21 cellular contexts compared by ENCODE assay signal in genomic region chr5:159953609-159954008, GRCh38. TPM values are rescaled to one million over a fixed set of nuclear protein-coding genes. Genes with fewer than 3 reads are reported as not detected.
DNase-seq lines count a peak whose midpoint lies in the region; ATAC-seq, FAIRE-seq and TF ChIP-seq lines count a peak whose summit lies in the region.
"Had no signal": no experiment of that assay in that cellular context is flagged by ENCODE, and none has a peak within 500 bp of the region (broad histone marks: within the 10 kb centered on the region; RNA-seq: fewer than 3 reads in every experiment).

No MANE protein-coding gene starts in this region.

- no CpG with 5 or more reads among the region's 3 CpGs for WGBS in IMR-90 (ENCODE audit: extremely low coverage in 2 of 2, insufficient read length in 1 of 2), 2 experiments
- WGBS in mesendoderm (ENCODE audit: extremely low coverage, insufficient coverage, low lambda C conversion rate), result no CpG with 5 or more reads among the region's 3 CpGs

- H3K4me2 ChIP-seq in IMR-90 (ENCODE audit: low read depth, low read length), result no peak overlapping the region
- H3K4me2 ChIP-seq in mesendoderm (ENCODE audit: low read length), result no peak overlapping the region
- no peak overlapping the region for H3K4me2 ChIP-seq in neural progenitor cell
- H3K4me2 ChIP-seq: BLaER1 treated with 17β-estradiol and CSF1 and Interleukin-3, amounts not matched to agents 10 nM and 100 nM had no signal

- dilution Hi-C loops in IMR-90 (cut with HindIII; ENCODE audit: low sequenced_read_pairs, unreplicated experiment), result no loop called here

- intact Hi-C loops in IMR-90 (cut with micrococcal nuclease), result no loop called here

- H4K8ac ChIP-seq in IMR-90 (ENCODE audit: low read depth in 2 of 2, low read length in 2 of 2) (no peak overlapping the region), mesendoderm (ENCODE audit: low read depth, low read length) (no peak overlapping the region)

- H4K5ac ChIP-seq in IMR-90 (ENCODE audit: low read depth, low read length), result no peak overlapping the region
- H4K5ac ChIP-seq in mesendoderm (ENCODE audit: low read length), result no peak overlapping the region

- H3K9ac ChIP-seq in IMR-90 (ENCODE audit: low read depth, low read length) (no peak overlapping the region), mesendoderm (ENCODE audit: low read length) (no peak overlapping the region), neural progenitor cell (no peak overlapping the region)
- H3K9ac ChIP-seq: BLaER1 treated with 17β-estradiol and CSF1 and Interleukin-3, amounts not matched to agents 10 nM and 100 nM had no signal

- no peak overlapping the region for H2BK5ac ChIP-seq in IMR-90 (ENCODE audit: low read depth, low read length, poor library complexity, severe bottlenecking)
- H2BK5ac ChIP-seq in mesendoderm (ENCODE audit: low read length), result no peak overlapping the region

- no peaks in the 10 kb centered on the region for H4K20me1 ChIP-seq in IMR-90 (ENCODE audit: insufficient read depth, low read length)
- H4K20me1 ChIP-seq in neural progenitor cell (ENCODE audit: low read depth), result no peaks in the 10 kb centered on the region
- H4K20me1 ChIP-seq: BLaER1 treated with 17β-estradiol and CSF1 and Interleukin-3, amounts not matched to agents 10 nM and 100 nM had no signal

- H2BK15ac ChIP-seq in IMR-90 (ENCODE audit: low read depth, low read length) (no peak overlapping the region; the same call in 2 of the 3 replicates), mesendoderm (replicated peaks; ENCODE audit: low read depth) (no peak overlapping the region)

- in situ Hi-C loops in IMR-90 (cut with MboI; ENCODE audit: low sequenced_read_pairs), result loop anchor here (25.0 kb wide), 1 partner anchor 791 kb away; no protein-coding TSS in a partner anchor

- H3K4ac ChIP-seq in IMR-90 (ENCODE audit: low read depth, low read length), result 0 out of 2 replicates have a peak overlapping the region, but pooled peaks have one; percentile 23
- no peak overlapping the region for H3K4ac ChIP-seq in mesendoderm (ENCODE audit: low read depth, low read length)

- H3K23ac ChIP-seq in IMR-90 (ENCODE audit: low read depth, low read length) (no peak overlapping the region), mesendoderm (ENCODE audit: low read length) (no peak overlapping the region)

- ATAC-seq in IMR-90 (ENCODE audit: low read depth) (no peak), GM18517 (IDR thresholded peaks at IDR 0.05; ENCODE audit: unreplicated experiment) (no peak)
- ATAC-seq: CD8-positive, alpha-beta T cell had no signal

- H3K36me3 Mint-ChIP-seq in neural progenitor cell, result no peaks in the 10 kb centered on the region
- H3K36me3 Mint-ChIP-seq: CD8-positive, alpha-beta T cell had no signal

- H3K9me3 ChIP-seq in IMR-90 (ENCODE audit: control insufficient read depth, insufficient read depth, low read length), result no peaks in the 10 kb centered on the region
- no peaks in the 10 kb centered on the region for H3K9me3 ChIP-seq in neural progenitor cell (ENCODE audit: low read depth)
- H3K9me3 ChIP-seq: BLaER1 treated with 17β-estradiol and CSF1 and Interleukin-3, amounts not matched to agents 10 nM and 100 nM; Caco-2 had no signal

- peaks cover 4% of the 10 kb centered on the region for H3K27me3 Mint-ChIP-seq in neural progenitor cell (ENCODE audit: insufficient read depth, low read depth)

- H3K27ac ChIP-seq in IMR-90 (ENCODE audit: insufficient read depth, low read length), result no peak overlapping the region
- H3K27ac ChIP-seq in mesendoderm (ENCODE audit: low read depth, low read length), result no peak overlapping the region
- H3K27ac ChIP-seq in neural progenitor cell, result no peak overlapping the region
- H3K27ac ChIP-seq: BLaER1 treated with 17β-estradiol and CSF1 and Interleukin-3, amounts not matched to agents 10 nM and 100 nM; C4-2B had no signal

- H3K18ac ChIP-seq in IMR-90 (ENCODE audit: low read depth, low read length) (no peak overlapping the region), mesendoderm (ENCODE audit: low read length) (no peak overlapping the region)

- POLR2A ChIA-PET in IMR-90 (lab: Charles Lee; ENCODE audit: unreplicated experiment), result no interaction called here

- H2AK9ac ChIP-seq in IMR-90 (replicated peaks; ENCODE audit: low read depth, low read length, poor library complexity), result no peak overlapping the region

- DNase-seq in IMR-90, result no peak
- peak; percentile 63 for DNase-seq in mesendoderm
- DNase-seq in neural progenitor cell (ENCODE audit: low spot score), result peak; percentile 34
- no peak for DNase-seq in RCC 7860 (ENCODE audit: low spot score)
- no peak for DNase-seq in occipital lobe (lab: John Stamatoyannopoulos, UW)
- DNase-seq: 8988T; AML-193; Caco-2; Calu3; CD4-positive, alpha-beta T cell; CD8-positive, alpha-beta T cell; DMS79 treated with DMSO at 0.1 percent for 48 hours; GF-D8 had no signal

- H3K27me3 ChIP-seq in IMR-90 (ENCODE audit: control insufficient read depth, insufficient read depth, low read length) (no peaks in the 10 kb centered on the region), mesendoderm (ENCODE audit: insufficient read depth, low read length, poor library complexity) (no peaks in the 10 kb centered on the region), neural progenitor cell (peaks cover 7% of the 10 kb centered on the region)
- H3K27me3 ChIP-seq: BLaER1 treated with 17β-estradiol and CSF1 and Interleukin-3, amounts not matched to agents 10 nM and 100 nM had no signal

- peak overlapping the region; percentile 36 for H2BK120ac ChIP-seq in IMR-90 (ENCODE audit: low read depth, low read length)
- H2BK120ac ChIP-seq in mesendoderm (ENCODE audit: low read depth, low read length), result no peak overlapping the region

- no peak overlapping the region for H3K4me3 Mint-ChIP-seq in neural progenitor cell
- H3K4me3 Mint-ChIP-seq: B cell; CD4-positive, alpha-beta T cell; CD8-positive, alpha-beta T cell had no signal

- no peak for TF ChIP-seq POLR2A in IMR-90 (IDR thresholded peaks at IDR 0.05; ENCODE audit: low read depth, low read length)

- no peaks in the 10 kb centered on the region for H3K36me3 ChIP-seq in IMR-90 (ENCODE audit: control insufficient read depth, insufficient read depth, low read length)
- H3K36me3 ChIP-seq in mesendoderm (ENCODE audit: control insufficient read depth, insufficient read depth, low read length), result no peaks in the 10 kb centered on the region
- H3K36me3 ChIP-seq in neural progenitor cell, result no peaks in the 10 kb centered on the region
- H3K36me3 ChIP-seq: BLaER1 treated with 17β-estradiol and CSF1 and Interleukin-3, amounts not matched to agents 10 nM and 100 nM had no signal

- no peak for TF ChIP-seq RAD21 in IMR-90 (IDR thresholded peaks at IDR 0.05; ENCODE audit: low read length)

- FAIRE-seq in RCC 7860 (lab: Jason Lieb, UNC), result no peak
- FAIRE-seq: A204.1, D721Med, G401.6, GM12891 had no signal

- H3K4me1 ChIP-seq in IMR-90 (ENCODE audit: control insufficient read depth, insufficient read depth, low read length) (peaks cover 10% of the 10 kb centered on the region; the same call in 1 of the 2 replicates), mesendoderm (ENCODE audit: control insufficient read depth, low read depth, low read length) (peaks cover 2% of the 10 kb centered on the region), neural progenitor cell (peaks cover 10% of the 10 kb centered on the region)
- H3K4me1 ChIP-seq: BLaER1 treated with 17β-estradiol and CSF1 and Interleukin-3, amounts not matched to agents 10 nM and 100 nM; Caco-2 had no signal

- H3K4me3 ChIP-seq in IMR-90 (ENCODE audit: insufficient read depth, low read depth, low read length) (no peak overlapping the region), mesendoderm (ENCODE audit: low read length) (no peak overlapping the region), neural progenitor cell (no peak overlapping the region)
- H3K4me3 ChIP-seq: BLaER1 treated with 17β-estradiol and CSF1 and Interleukin-3, amounts not matched to agents 10 nM and 100 nM had no signal

- no peaks in the 10 kb centered on the region for H3F3A ChIP-seq in neural progenitor cell (ENCODE audit: low read depth)

- peaks cover 17% of the 10 kb centered on the region for H3K9me1 ChIP-seq in IMR-90 (ENCODE audit: insufficient read depth, low read length)

- BruUV-seq in IMR-90 (replicated peaks; lab: Mats Ljungman, UMichigan), result no TSS peak

- H4K91ac ChIP-seq in IMR-90 (ENCODE audit: insufficient read depth, low read depth, low read length), result peak overlapping the region; percentile 45

- H2AK5ac ChIP-seq in IMR-90 (ENCODE audit: low read depth, low read length), result no peak overlapping the region
- H2AK5ac ChIP-seq in mesendoderm (ENCODE audit: low read length), result no peak overlapping the region

- H3K56ac ChIP-seq in IMR-90 (ENCODE audit: extremely low read depth, insufficient read depth, low read length) (no peak overlapping the region), mesendoderm (ENCODE audit: low read length) (no peak overlapping the region)

- TF ChIP-seq CTCF in IMR-90 (conservative IDR thresholded peaks at IDR 0.05; ENCODE audit: low read depth, low read length) (no peak), neural progenitor cell (IDR thresholded peaks at IDR 0.05) (no peak)

- H3K79me1 ChIP-seq in IMR-90 (ENCODE audit: low read depth in 1 of 2, low read length in 2 of 2), result no peaks in the 10 kb centered on the region
- H3K79me1 ChIP-seq in mesendoderm (ENCODE audit: low read length), result no peaks in the 10 kb centered on the region

- 0 out of 2 replicates have a peak overlapping the region, but pooled peaks have one; percentile 30 for H2BK20ac ChIP-seq in IMR-90 (ENCODE audit: low read depth, low read length)

- H2AFZ ChIP-seq in IMR-90 (replicated peaks; ENCODE audit: low read length, poor library complexity), result no peak overlapping the region
- no peak overlapping the region for H2AFZ ChIP-seq in neural progenitor cell (replicated peaks)

- no peaks in the 10 kb centered on the region for H3K9me3 Mint-ChIP-seq in neural progenitor cell
- H3K9me3 Mint-ChIP-seq: CD4-positive, alpha-beta T cell; CD8-positive, alpha-beta T cell had no signal

- H3K14ac ChIP-seq in IMR-90 (replicated peaks; ENCODE audit: low read depth, low read length), result no peak overlapping the region

- no peaks in the 10 kb centered on the region for H3K79me2 ChIP-seq in mesendoderm (ENCODE audit: control insufficient read depth, insufficient read depth, low read length)
- H3K79me2 ChIP-seq in neural progenitor cell (ENCODE audit: low read depth), result no peaks in the 10 kb centered on the region

- peaks cover 21% of the 10 kb centered on the region for H3K4me1 Mint-ChIP-seq in neural progenitor cell
- H3K4me1 Mint-ChIP-seq: B cell had no signal

- CTCF ChIA-PET in IMR-90 (lab: Yijun Ruan, JAX), result interaction anchor here (0.6 kb wide), 1 partner anchor 34 kb away, joined by 4 read pairs; no protein-coding TSS in a partner anchor

- no peak overlapping the region for H3K27ac Mint-ChIP-seq in neural progenitor cell
- H3K27ac Mint-ChIP-seq: B cell; CD4-positive, alpha-beta T cell; CD8-positive, alpha-beta T cell had no signal

RNA-seq across cellular contexts. Expression of gene ADRA1B, which starts 37.3 kb away (rescaled TPM):
- total RNA-seq in IMR-90 (2012; rRNA removed) (0.18 and 0.56 TPM in 2 replicates), neural progenitor cell (ENCODE audit: low replicate concordance) (0.59 TPM in 1 of 2 replicates, not detected in the other), occipital lobe (1.1 TPM)
- 1.5 and 1.6 TPM in 2 replicates for polyA plus RNA-seq in IMR-90 (2012; rRNA removed)
- 0.76 and 1.5 TPM in 2 replicates for polyA plus RNA-seq in IMR-90 (2012; cell fraction: cytosol; rRNA removed)
- 0.54 and 1.4 TPM in 2 replicates for polyA plus RNA-seq in IMR-90 (2012; cell fraction: nucleus; rRNA removed; ENCODE audit: low replicate concordance)
- 0.08 TPM for polyA plus RNA-seq in mesendoderm (2013, experiment 1 of 2)
- polyA plus RNA-seq in mesendoderm (2013, experiment 2 of 2), result 0.10 TPM
- total RNA-seq: B cell; Caco-2; CD4-positive, alpha-beta T cell; CD8-positive, alpha-beta T cell had no signal

RNA-seq across cellular contexts. Expression of gene TTC1, which starts 55.3 kb away (rescaled TPM):
- total RNA-seq in IMR-90 (2012; rRNA removed), result 23.1 and 46.9 TPM in 2 replicates
- 36.0 and 41.1 TPM in 2 replicates for polyA plus RNA-seq in IMR-90 (2012; rRNA removed)
- polyA plus RNA-seq in IMR-90 (2012; cell fraction: cytosol; rRNA removed), result 6.2 and 23.5 TPM in 2 replicates
- polyA plus RNA-seq in IMR-90 (2012; cell fraction: nucleus; rRNA removed; ENCODE audit: low replicate concordance), result 2.0 and 11.3 TPM in 2 replicates
- polyA plus RNA-seq in mesendoderm (2013, experiment 1 of 2), result 96.8 TPM
- 98.8 TPM for polyA plus RNA-seq in mesendoderm (2013, experiment 2 of 2)
- 45.2 and 50.0 TPM in 2 replicates for total RNA-seq in neural progenitor cell (ENCODE audit: low replicate concordance)
- total RNA-seq in occipital lobe, result 47.3 TPM

Comparison
In these comparisons a context has a peak if more than half of its experiments do, and no peak if none do; other contexts are left out.
1. DNase-seq: peak in mesendoderm (single experiment) and neural progenitor cell (single experiment); none in IMR-90 (single experiment), RCC 7860 (single experiment) and occipital lobe (single experiment).